Comparison of ENCODE assay signal across 7 cellular contexts in the genomic region with DNA sequence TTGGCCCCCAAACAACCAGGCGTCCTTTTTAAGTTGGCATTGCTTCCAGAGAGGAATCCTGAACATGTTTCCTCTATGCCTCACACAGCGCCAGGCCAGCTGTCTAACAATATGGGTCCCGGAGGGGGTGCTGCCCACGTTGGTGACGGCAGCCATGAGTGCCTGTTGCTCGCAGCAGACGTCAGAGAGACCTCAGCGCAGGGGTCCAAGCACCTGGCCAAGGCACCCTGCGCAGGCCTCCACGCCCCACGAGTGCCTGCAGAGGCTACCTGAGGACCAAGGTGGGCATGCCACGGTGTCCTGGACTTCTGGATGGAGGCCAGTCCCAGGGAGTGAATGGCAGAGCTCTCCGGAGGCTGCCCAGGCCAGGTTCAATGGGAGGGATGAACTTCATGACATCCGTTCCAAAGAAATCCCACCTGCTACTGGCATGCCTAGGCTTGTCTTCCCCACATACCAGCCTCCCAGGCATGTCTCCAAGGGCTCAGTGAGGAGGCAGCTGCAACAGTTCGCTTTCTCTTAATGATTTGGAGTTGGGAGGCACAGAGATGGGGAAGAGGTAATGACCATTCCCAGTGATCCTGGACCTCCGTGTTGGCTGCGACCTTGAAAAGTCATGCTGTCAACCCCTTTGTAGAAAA. TPM values are rescaled to one million over a fixed set of nuclear protein-coding genes. Genes with fewer than 3 reads are reported as not detected.
DNase-seq lines count a peak whose midpoint lies in the region; ATAC-seq and TF ChIP-seq lines count a peak whose summit lies in the region.

No MANE protein-coding gene starts in this region.

- H3K4me3 ChIP-seq in KMS-11 (IDR thresholded peaks at IDR 0.05; ENCODE audit: insufficient read depth, low read depth, low read length) = peak overlapping the region; percentile 30
- no peak overlapping the region for H3K4me3 ChIP-seq in OCI-LY3 (ENCODE audit: low read length)
- H3K4me3 ChIP-seq in fibroblast of the aortic adventitia (ENCODE audit: low read depth, low read length) = no peak overlapping the region
- H3K4me3 ChIP-seq in smooth muscle cell = no peak overlapping the region
- H3K4me3 ChIP-seq in A673 (ENCODE audit: low read depth, low read length, poor library complexity, severe bottlenecking) = no peak overlapping the region

- no peak for ATAC-seq in HG03442 (IDR thresholded peaks at IDR 0.05; ENCODE audit: unreplicated experiment)
- ATAC-seq in HG02678 (IDR thresholded peaks at IDR 0.05; ENCODE audit: unreplicated experiment) = no peak

- H2AFZ ChIP-seq in KMS-11 (ENCODE audit: low read depth) (peak overlapping the region; percentile 45; the same call in 1 of the 2 replicates), OCI-LY3 (ENCODE audit: low read depth, low read length) (no peak overlapping the region), smooth muscle cell (ENCODE audit: low read depth) (no peak overlapping the region)

- peaks cover 8% of the 10 kb centered on the region for H3F3A ChIP-seq in smooth muscle cell (ENCODE audit: low read depth)

- H4K20me1 ChIP-seq in KMS-11 (ENCODE audit: insufficient read depth) (no peaks in the 10 kb centered on the region), OCI-LY3 (ENCODE audit: insufficient read depth, low read length) (no peaks in the 10 kb centered on the region), smooth muscle cell (ENCODE audit: low read depth) (no peaks in the 10 kb centered on the region)

- H3K79me2 ChIP-seq in KMS-11 (ENCODE audit: insufficient read depth, low read depth) (no peaks in the 10 kb centered on the region), OCI-LY3 (ENCODE audit: low read length) (0 out of 2 replicates have a peak, but pooled peaks cover 6% of the 10 kb centered on the region), smooth muscle cell (ENCODE audit: low read depth) (no peaks in the 10 kb centered on the region)

- POLR2A ChIA-PET in A673 (lab: Charles Lee; ENCODE audit: low non-redundant PET) = no interaction called here

- TF ChIP-seq CTCF in KMS-11 (conservative IDR thresholded peaks at IDR 0.05; ENCODE audit: low read depth, low read length) (no peak), OCI-LY3 (IDR thresholded peaks at IDR 0.05; ENCODE audit: low read depth, low read length) (no peak), fibroblast of the aortic adventitia (IDR thresholded peaks at IDR 0.05; ENCODE audit: insufficient read depth, low read length) (no peak), smooth muscle cell (IDR thresholded peaks at IDR 0.05; ENCODE audit: borderline replicate concordance, insufficient read depth, poor library complexity, severe bottlenecking) (no peak), A673 (conservative IDR thresholded peaks at IDR 0.05; ENCODE audit: low read depth, low read length) (no peak)

- no peaks in the 10 kb centered on the region for H3K27me3 ChIP-seq in KMS-11 (ENCODE audit: insufficient read depth, low read depth)
- no peaks in the 10 kb centered on the region for H3K27me3 ChIP-seq in OCI-LY3 (ENCODE audit: low read depth, low read length)
- H3K27me3 ChIP-seq in smooth muscle cell (ENCODE audit: low read depth) = no peaks in the 10 kb centered on the region
- H3K27me3 ChIP-seq in A673 (replicated peaks; ENCODE audit: insufficient read depth, low read depth, low read length, poor library complexity) = no peaks in the 10 kb centered on the region

- no TSS peak for BruUV-seq in A673 (replicated peaks; lab: Mats Ljungman, UMichigan)

- H3K9ac ChIP-seq in KMS-11 (peak overlapping the region; percentile 74), OCI-LY3 (ENCODE audit: low read length) (peak overlapping the region; percentile 86; the same call in 1 of the 2 replicates), smooth muscle cell (ENCODE audit: low read depth) (no peak overlapping the region)

- H3K9me3 ChIP-seq in OCI-LY3 (ENCODE audit: insufficient read depth, low read length) = no peaks in the 10 kb centered on the region
- no peaks in the 10 kb centered on the region for H3K9me3 ChIP-seq in smooth muscle cell (replicated peaks; ENCODE audit: low read depth)
- no peaks in the 10 kb centered on the region for H3K9me3 ChIP-seq in A673 (ENCODE audit: low read depth, low read length, poor library complexity, severe bottlenecking)

- H3K4me1 ChIP-seq in KMS-11 (ENCODE audit: low read depth, poor library complexity, severe bottlenecking) (peaks cover 68% of the 10 kb centered on the region), OCI-LY3 (ENCODE audit: low read length) (peaks cover 52% of the 10 kb centered on the region), smooth muscle cell (ENCODE audit: low read depth) (peaks cover 22% of the 10 kb centered on the region), A673 (ENCODE audit: insufficient read depth, low read length, poor library complexity, severe bottlenecking) (peaks cover 15% of the 10 kb centered on the region)

- CTCF ChIA-PET in A673 (lab: Charles Lee) = no interaction called here

- H3K4me2 ChIP-seq in KMS-11 (peak overlapping the region; percentile 99), OCI-LY3 (ENCODE audit: low read length) (peak overlapping the region; percentile 99), smooth muscle cell (peak overlapping the region; percentile 69)

- intact Hi-C loops in A673 (cut with micrococcal nuclease; ENCODE audit: unreplicated experiment) = no loop called here

- peak overlapping the region; percentile 96 for H3K27ac ChIP-seq in KMS-11
- no peak overlapping the region for H3K27ac ChIP-seq in OCI-LY3 (ENCODE audit: low read length)
- H3K27ac ChIP-seq in smooth muscle cell (ENCODE audit: low read depth) = peak overlapping the region; percentile 72
- no peak overlapping the region for H3K27ac ChIP-seq in A673 (ENCODE audit: low read depth, low read length, poor library complexity, severe bottlenecking)

- DNase-seq in fibroblast of the aortic adventitia (ENCODE audit: low read depth) (peak; percentile 31), smooth muscle cell (lab: John Stamatoyannopoulos, UW; ENCODE audit: unreplicated experiment) (no peak), A673 (ENCODE audit: low spot score) (no peak)

- WGBS in smooth muscle cell (ENCODE audit: low lambda C conversion rate) = 83% methylated on average over 17 of the region's 17 CpGs

- H3K36me3 ChIP-seq in KMS-11 (ENCODE audit: insufficient read depth) (no peaks in the 10 kb centered on the region), OCI-LY3 (replicated peaks; ENCODE audit: low read depth, low read length) (peaks cover 3% of the 10 kb centered on the region), smooth muscle cell (ENCODE audit: low read depth) (no peaks in the 10 kb centered on the region), A673 (ENCODE audit: insufficient read depth, low read length, poor library complexity, severe bottlenecking) (no peaks in the 10 kb centered on the region)

RNA-seq across cellular contexts. Expression of gene FOXN3, which starts 11.6 kb away (rescaled TPM):
- total RNA-seq in fibroblast of the aortic adventitia (ENCODE audit: low replicate concordance) (35.3 and 39.4 TPM in 2 replicates), smooth muscle cell (21.0 and 31.5 TPM in 2 replicates), A673 (2021) (15.3 and 21.9 TPM in 2 replicates)
- polyA plus RNA-seq in smooth muscle cell = 24.5 and 24.7 TPM in 2 replicates

Comparison
In these comparisons a context has a peak if more than half of its experiments do, and no peak if none do; other contexts are left out.
1. H3K27ac ChIP-seq: peak in KMS-11 (single experiment) and smooth muscle cell (single experiment); none in OCI-LY3 (single experiment) and A673 (single experiment).
2. Peak in every context shown above with its lines, with median percentiles within 50 percentile points of each other: H3K4me2 ChIP-seq.